In genomic region chr7:3097734-3098133, GRCh38 we compare ENCODE assay signal across 1 cellular context.
A peak's percentile ranks its signal among the peaks of the same experiment; 100 is the strongest.
TF ChIP-seq lines count a peak whose summit lies in the region.

No MANE protein-coding gene starts in this region.

TF ChIP-seq in K562, 482 proteins besides CTCF, POLR2A, EP300 and RAD21:
- TF ChIP-seq KAT8 (IDR thresholded peaks at IDR 0.05; ENCODE audit: low read depth) (no peak), ZNF143 (CRISPR knock-in tag; IDR thresholded peaks at IDR 0.05) (no peak), RBM25 (IDR thresholded peaks at IDR 0.05; ENCODE audit: low read depth, low read length, severe bottlenecking) (peak; percentile 50), ZBTB40 (IDR thresholded peaks at IDR 0.05) (no peak), ZBTB40 (CRISPR knock-in tag; IDR thresholded peaks at IDR 0.05) (no peak), ZNF518B (CRISPR knock-in tag; IDR thresholded peaks at IDR 0.05) (no peak), ZBTB26 (CRISPR knock-in tag; IDR thresholded peaks at IDR 0.05) (no peak), ZNF717 (CRISPR knock-in tag; IDR thresholded peaks at IDR 0.05) (no peak), CHAMP1 (IDR thresholded peaks at IDR 0.05) (no peak), U2AF1 (optimal IDR thresholded peaks at IDR 0.05; ENCODE audit: low read depth, low read length) (no peak), ZNF239 (CRISPR knock-in tag; IDR thresholded peaks at IDR 0.05) (peak; percentile 93)
